ENCODE assay signal across 14 cellular contexts in the genomic region with DNA sequence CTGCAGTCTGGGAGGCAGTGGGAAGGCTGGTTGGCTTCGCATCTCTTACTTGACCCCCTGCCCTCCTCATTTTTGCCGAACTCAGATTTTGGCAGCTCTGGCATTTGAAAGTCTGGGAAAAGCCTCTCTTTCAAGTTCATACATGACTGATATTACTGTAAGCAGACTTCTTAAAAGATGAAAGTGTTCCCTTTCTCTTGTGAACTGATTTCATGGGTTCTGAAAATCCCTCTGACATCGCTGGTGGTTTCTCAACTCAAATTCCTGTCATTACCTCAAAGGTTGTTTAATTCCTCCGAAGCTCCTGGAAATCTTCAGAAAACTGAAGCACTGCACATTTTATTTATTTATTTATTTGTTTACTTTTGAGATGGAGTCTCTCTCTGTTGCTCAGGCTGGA. TPM values are rescaled to one million over a fixed set of nuclear protein-coding genes. Genes with fewer than 3 reads are reported as not detected.
A peak's percentile ranks its signal among the peaks of the same experiment; 100 is the strongest.
DNase-seq lines count a peak whose midpoint lies in the region; ATAC-seq and TF ChIP-seq lines count a peak whose summit lies in the region.
"Had no signal": no experiment of that assay in that cellular context is flagged by ENCODE, and none has a peak within 500 bp of the region (broad histone marks: within the 10 kb centered on the region; RNA-seq: fewer than 3 reads in every experiment).

No MANE protein-coding gene starts in this region.

- no peaks in the 10 kb centered on the region for H3K9me3 ChIP-seq in neural progenitor cell (ENCODE audit: low read depth)
- H3K9me3 ChIP-seq: A549 had no signal

- DNase-seq in amniotic epithelial cell (ENCODE audit: low read depth) (peak; percentile 82), fibroblast of villous mesenchyme (ENCODE audit: low read depth) (peak; percentile 61), neural progenitor cell (ENCODE audit: low spot score) (no peak), NOMO-1 treated with DMSO at 0.1 percent for 48 hours (lab: John Stamatoyannopoulos, UW; ENCODE audit: unreplicated experiment) (no peak)
- DNase-seq: CD8-positive, alpha-beta T cell; COR-L47; DND-41; GOT3; H9 had no signal

- no peak overlapping the region for H2AFZ ChIP-seq in neural progenitor cell (replicated peaks)

- peaks cover 7% of the 10 kb centered on the region for H3K4me1 ChIP-seq in neural progenitor cell

- peaks cover 14% of the 10 kb centered on the region for H3F3A ChIP-seq in neural progenitor cell (ENCODE audit: low read depth)

- ATAC-seq in GM21367 (IDR thresholded peaks at IDR 0.05; ENCODE audit: unreplicated experiment) (no peak), GM21825 (IDR thresholded peaks at IDR 0.05; ENCODE audit: unreplicated experiment) (no peak)
- ATAC-seq: A549; CD8-positive, alpha-beta T cell; HepG2 had no signal

- peaks cover 26% of the 10 kb centered on the region for H3K9me3 Mint-ChIP-seq in neural progenitor cell
- H3K9me3 Mint-ChIP-seq: CD8-positive, alpha-beta T cell had no signal

- H4K20me1 ChIP-seq in neural progenitor cell (ENCODE audit: low read depth) = no peaks in the 10 kb centered on the region

- H3K9ac ChIP-seq in neural progenitor cell = no peak overlapping the region

- peaks cover 18% of the 10 kb centered on the region for H3K36me3 Mint-ChIP-seq in neural progenitor cell
- H3K36me3 Mint-ChIP-seq: CD14-positive monocyte; CD8-positive, alpha-beta T cell had no signal

- peak overlapping the region; percentile 15 for H3K27ac Mint-ChIP-seq in neural progenitor cell
- H3K27ac Mint-ChIP-seq: CD14-positive monocyte; CD8-positive, alpha-beta T cell; H9 had no signal

- no peak overlapping the region for H3K27ac ChIP-seq in neural progenitor cell
- H3K27ac ChIP-seq: A549 had no signal

- H3K36me3 ChIP-seq in neural progenitor cell = no peaks in the 10 kb centered on the region

- H3K27me3 ChIP-seq in neural progenitor cell = no peaks in the 10 kb centered on the region

- H3K4me2 ChIP-seq in neural progenitor cell = no peak overlapping the region
- H3K4me2 ChIP-seq: A549 had no signal

- no peak overlapping the region for H3K4me3 Mint-ChIP-seq in neural progenitor cell
- H3K4me3 Mint-ChIP-seq: CD14-positive monocyte; CD8-positive, alpha-beta T cell; H9 had no signal

- peaks cover 63% of the 10 kb centered on the region for H3K4me1 Mint-ChIP-seq in neural progenitor cell

- no peaks in the 10 kb centered on the region for H3K79me2 ChIP-seq in neural progenitor cell (ENCODE audit: low read depth)

- TF ChIP-seq CTCF in fibroblast of villous mesenchyme (IDR thresholded peaks at IDR 0.05; ENCODE audit: insufficient read depth, low read depth, low read length) (no peak), neural progenitor cell (IDR thresholded peaks at IDR 0.05) (no peak)

- H3K27me3 Mint-ChIP-seq in neural progenitor cell (ENCODE audit: insufficient read depth, low read depth) = peaks cover 7% of the 10 kb centered on the region

- H3K4me3 ChIP-seq in fibroblast of villous mesenchyme (ENCODE audit: low read depth, low read length) = no peak overlapping the region
- H3K4me3 ChIP-seq in neural progenitor cell = no peak overlapping the region
- H3K4me3 ChIP-seq: A549 had no signal

RNA-seq across cellular contexts. Expression of gene SLC38A11, which starts 16.9 kb away (rescaled TPM):
- total RNA-seq in fibroblast of villous mesenchyme (under 0.01 TPM in 1 of 2 replicates, not detected in the other), neural progenitor cell (ENCODE audit: low replicate concordance) (not detected in 2 replicates)
- total RNA-seq: CD8-positive, alpha-beta T cell; H9 had no signal

Comparison
In these comparisons a context has a peak if more than half of its experiments do, and no peak if none do; other contexts are left out.
1. DNase-seq: peak in amniotic epithelial cell (single experiment) and fibroblast of villous mesenchyme (single experiment); none in neural progenitor cell (single experiment) and NOMO-1 treated with DMSO at 0.1 percent for 48 hours (single experiment).